Comparison of ENCODE assay signal across 8 cellular contexts in the genomic region with DNA sequence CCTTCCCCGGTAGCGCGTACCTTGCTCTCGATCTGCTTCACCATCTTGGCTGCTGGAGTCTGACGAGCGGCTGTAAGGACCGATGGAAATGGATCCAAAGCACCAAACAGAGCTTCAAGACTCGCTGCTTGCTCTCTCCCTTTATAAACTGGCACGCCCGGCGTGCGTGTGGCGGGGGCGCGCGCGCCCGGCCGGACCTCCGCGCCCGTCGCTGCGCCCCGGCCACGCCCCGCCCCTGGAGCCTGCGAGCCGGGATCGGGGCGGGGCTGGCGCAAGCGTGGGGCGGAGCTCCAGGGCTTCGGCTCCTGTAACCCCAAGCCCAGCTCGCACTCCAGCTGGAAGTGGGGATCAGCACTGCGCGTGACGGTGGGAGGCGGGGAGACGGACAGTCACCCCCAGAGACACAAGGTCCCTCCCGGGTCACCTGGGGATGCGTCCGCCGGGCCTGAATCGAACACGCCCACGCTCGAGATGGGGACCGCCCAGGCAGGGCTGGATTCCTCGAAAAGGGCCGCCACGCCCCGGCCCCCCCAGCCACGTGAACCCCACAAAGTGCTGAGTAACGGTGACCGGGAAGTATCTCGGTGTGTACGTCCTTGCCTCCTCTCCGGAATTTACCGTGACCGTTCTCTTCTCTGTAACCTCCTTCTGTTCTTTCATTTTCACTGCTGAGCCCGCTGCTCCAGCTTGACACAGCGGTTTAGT. TPM values are rescaled to one million over a fixed set of nuclear protein-coding genes. Genes with fewer than 3 reads are reported as not detected.
DNase-seq lines count a peak whose midpoint lies in the region; ATAC-seq, FAIRE-seq and TF ChIP-seq lines count a peak whose summit lies in the region.

A gene (minus strand): TSS at position 116 of the 705 bp plus-strand sequence. CDS start 72 bp downstream, at position 44.

- TF ChIP-seq CTCF in left ventricle myocardium inferior (IDR thresholded peaks at IDR 0.05; ENCODE audit: borderline replicate concordance): no peak
- TF ChIP-seq CTCF in psoas muscle (IDR thresholded peaks at IDR 0.05): no peak

- WGBS in psoas muscle, 3 donors: 0% methylated on average over 57 to 64 of the region's 64 CpGs

- H3K27ac ChIP-seq in left ventricle myocardium inferior (replicated peaks) (peak within 1 kb of the TSS; percentile 92), psoas muscle (peak within 1 kb of the TSS; percentile 86)

- DNase-seq in NCI-H1436 treated with DMSO at 0.1 percent for 48 hours (lab: John Stamatoyannopoulos, UW): peak; percentile 9
- DNase-seq in amniotic stem cell (lab: John Stamatoyannopoulos, UW): peak; percentile 83
- DNase-seq in left ventricle myocardium inferior: peak; percentile 93
- DNase-seq in psoas muscle: peak; percentile 93 to 94
- peak; percentile 90 for DNase-seq in urothelium cell line (ENCODE audit: low spot score)

- intact Hi-C loops in left ventricle myocardium inferior (cut with micrococcal nuclease) (no loop called here), psoas muscle (cut with DNase I) (no loop called here)

- H3K4me1 ChIP-seq in left ventricle myocardium inferior (peaks cover 41% of the 10 kb centered on the region), psoas muscle (peaks cover 19% of the 10 kb centered on the region)

- H3K27me3 ChIP-seq in left ventricle myocardium inferior (ENCODE audit: low read depth) (no peaks in the 10 kb centered on the region), psoas muscle (ENCODE audit: insufficient read depth in 3 of 3, low read length in 2 of 3) (no peaks in the 10 kb centered on the region)

- peaks cover 46% of the 10 kb centered on the region for H3K4me1 Mint-ChIP-seq in T-helper 1 cell treated with Interleukin-12 subunit alpha and Interleukin-12 subunit beta and Interleukin-4 antibody, amounts not matched to agents 30 μg/mL and 1 μg/mL, for 36 hours (ENCODE audit: low read depth)

- H3K9me3 ChIP-seq in left ventricle myocardium inferior (replicated peaks) (no peaks in the 10 kb centered on the region), psoas muscle (no peaks in the 10 kb centered on the region)

- peaks cover 11% of the 10 kb centered on the region for H3K27me3 Mint-ChIP-seq in T-helper 1 cell treated with Interleukin-12 subunit alpha and Interleukin-12 subunit beta and Interleukin-4 antibody, amounts not matched to agents 30 μg/mL and 1 μg/mL, for 36 hours (ENCODE audit: low read depth)

- H3K36me3 ChIP-seq in left ventricle myocardium inferior (no peaks in the 10 kb centered on the region), psoas muscle (ENCODE audit: insufficient read depth in 1 of 2, low read depth in 1 of 2) (no peaks in the 10 kb centered on the region)

- H3K27ac Mint-ChIP-seq in T-helper 1 cell treated with Interleukin-12 subunit alpha and Interleukin-12 subunit beta and Interleukin-4 antibody, amounts not matched to agents 30 μg/mL and 1 μg/mL, for 36 hours: peak within 1 kb of the TSS; percentile 99

- H3K9me3 Mint-ChIP-seq in T-helper 1 cell treated with Interleukin-12 subunit alpha and Interleukin-12 subunit beta and Interleukin-4 antibody, amounts not matched to agents 30 μg/mL and 1 μg/mL, for 36 hours: no peaks in the 10 kb centered on the region

- TF ChIP-seq POLR2A in GM15510 (IDR thresholded peaks at IDR 0.05; ENCODE audit: borderline replicate concordance, extremely low read depth, insufficient read length): peak; percentile 96

- peaks cover 13% of the 10 kb centered on the region for H3K36me3 Mint-ChIP-seq in T-helper 1 cell treated with Interleukin-12 subunit alpha and Interleukin-12 subunit beta and Interleukin-4 antibody, amounts not matched to agents 30 μg/mL and 1 μg/mL, for 36 hours (ENCODE audit: low read depth)

- ATAC-seq in HG02852 (IDR thresholded peaks at IDR 0.05; ENCODE audit: unreplicated experiment) (peak; percentile 72), psoas muscle (peak; percentile 90 to 95 (median 94))

- H3K4me3 ChIP-seq in left ventricle myocardium inferior: peak within 1 kb of the TSS; percentile 94
- peak within 1 kb of the TSS; percentile 90 for H3K4me3 ChIP-seq in psoas muscle

- FAIRE-seq in urothelium cell line (lab: Jason Lieb, UNC): no peak

- peak within 1 kb of the TSS; percentile 96 for H3K4me3 Mint-ChIP-seq in T-helper 1 cell treated with Interleukin-12 subunit alpha and Interleukin-12 subunit beta and Interleukin-4 antibody, amounts not matched to agents 30 μg/mL and 1 μg/mL, for 36 hours

RNA-seq across cellular contexts. Expression of the gene that starts here (rescaled TPM):
- total RNA-seq in left ventricle myocardium inferior (51.4 TPM), psoas muscle (100 to 1,000 TPM in 1 of 4 donors, 10 to 100 TPM in 3; 38.0 to 118 (median 71.6) TPM)
- 100 to 1,000 TPM in 2 of 3 donors, 10 to 100 TPM in 1; 73.4 to 366 (median 135) TPM for polyA plus RNA-seq in psoas muscle

Comparison
In these comparisons a context has a peak if more than half of its experiments do, and no peak if none do; other contexts are left out.
1. Peak in every context shown above with its lines: DNase-seq, ATAC-seq, H3K4me3 ChIP-seq and H3K27ac ChIP-seq.
2. DNase-seq: peak in every context shown above with its lines; median percentile 94 in psoas muscle; 93 in left ventricle myocardium inferior; 90 in urothelium cell line; 83 in amniotic stem cell; 9 in NCI-H1436 treated with DMSO at 0.1 percent for 48 hours.